ENCODE assay signal across 8 cellular contexts in genomic region chr17:2392252-2393183, GRCh38. TPM values are rescaled to one million over a fixed set of nuclear protein-coding genes. Genes with fewer than 3 reads are reported as not detected.
DNase-seq lines count a peak whose midpoint lies in the region; ATAC-seq and TF ChIP-seq lines count a peak whose summit lies in the region.

No MANE protein-coding gene starts in this region.

- no peaks in the 10 kb centered on the region for H3K9me3 ChIP-seq in neural cell (ENCODE audit: low read length)

- TF ChIP-seq CTCF in GM23338 (conservative IDR thresholded peaks at IDR 0.05; ENCODE audit: low read depth in 2 of 2) (no peak), LNCaP clone FGC (IDR thresholded peaks at IDR 0.05; ENCODE audit: control insufficient read depth, extremely low read depth, insufficient read depth) (no peak), neural cell (IDR thresholded peaks at IDR 0.05; ENCODE audit: poor library complexity, severe bottlenecking) (no peak)

- H3K27ac ChIP-seq in GM23338 (ENCODE audit: low read depth) (peak overlapping the region; percentile 69; the same call in 1 of the 2 replicates), neural cell (ENCODE audit: low read length) (peak overlapping the region; percentile 98)

- H3K4me3 ChIP-seq in GM23338: peak overlapping the region; percentile 85
- peak overlapping the region; percentile 71 for H3K4me3 ChIP-seq in LNCaP clone FGC (ENCODE audit: low read depth, low read length)
- H3K4me3 ChIP-seq in neural cell (ENCODE audit: low read length): peak overlapping the region; percentile 91

- no peaks in the 10 kb centered on the region for H3K9me2 ChIP-seq in GM23338 (ENCODE audit: insufficient read depth)
- H3K9me2 ChIP-seq in neural cell (ENCODE audit: insufficient read depth, low read length): no peaks in the 10 kb centered on the region

- peak overlapping the region; percentile 87 for H3K27ac Mint-ChIP-seq in GM23338

- H4K20me1 ChIP-seq in GM23338 (replicated peaks; ENCODE audit: insufficient read depth): no peaks in the 10 kb centered on the region; the same call in 1 of the 2 replicates
- peaks cover 30% of the 10 kb centered on the region for H4K20me1 ChIP-seq in neural cell (ENCODE audit: insufficient read depth)

- peaks cover 31% of the 10 kb centered on the region for H3K27me3 Mint-ChIP-seq in GM23338 (ENCODE audit: insufficient read depth, low read depth, poor library complexity)

- H2AFZ ChIP-seq in GM23338 (0 out of 2 replicates have a peak overlapping the region, but pooled peaks have one; percentile 63), neural cell (ENCODE audit: low read depth, low read length) (no peak overlapping the region)

- H3K4me1 Mint-ChIP-seq in GM23338: peaks cover 55% of the 10 kb centered on the region

- H3K36me3 Mint-ChIP-seq in GM23338 (ENCODE audit: low read depth): peaks cover 15% of the 10 kb centered on the region; the same call in 2 of the 3 replicates

- TF ChIP-seq EP300 in neural cell (conservative IDR thresholded peaks at IDR 0.05; ENCODE audit: poor library complexity, severe bottlenecking): no peak

- H3K27me3 ChIP-seq in GM23338 (ENCODE audit: insufficient read depth) (no peaks in the 10 kb centered on the region), neural cell (ENCODE audit: insufficient read depth, low read depth, low read length) (no peaks in the 10 kb centered on the region)

- TF ChIP-seq RAD21 in neural cell (conservative IDR thresholded peaks at IDR 0.05): peak; percentile 40

- H3K79me2 ChIP-seq in GM23338 (replicated peaks; ENCODE audit: insufficient read depth) (peaks cover 41% of the 10 kb centered on the region), neural cell (replicated peaks; ENCODE audit: insufficient read depth, low read length) (peaks cover 56% of the 10 kb centered on the region)

- peak overlapping the region; percentile 84 for H3K4me3 Mint-ChIP-seq in GM23338

- peaks cover 3% of the 10 kb centered on the region; the same call in 1 of the 3 replicates for H3K9me3 Mint-ChIP-seq in GM23338

- H3F3A ChIP-seq in GM23338 (replicated peaks; ENCODE audit: low read depth) (peaks cover 10% of the 10 kb centered on the region), neural cell (ENCODE audit: insufficient read depth, low read length, poor library complexity, severe bottlenecking) (peaks cover 7% of the 10 kb centered on the region)

- H3K36me3 ChIP-seq in GM23338 (ENCODE audit: insufficient read depth) (no peaks in the 10 kb centered on the region), neural cell (ENCODE audit: insufficient read depth, low read length) (no peaks in the 10 kb centered on the region)

- peaks cover 20% of the 10 kb centered on the region for H3K4me1 ChIP-seq in GM23338 (ENCODE audit: insufficient read depth)

- H3K4me2 ChIP-seq in GM23338 (peak overlapping the region; percentile 96), neural cell (ENCODE audit: low read length) (peak overlapping the region; percentile 76)

- DNase-seq in EL: peak; percentile 97
- DNase-seq in GM23338 (ENCODE audit: low spot score): peak; percentile 96
- DNase-seq in LNCaP clone FGC (ENCODE audit: low read depth): no peak
- DNase-seq in SHP77 (lab: John Stamatoyannopoulos, UW): peak; percentile 91 to 94
- peak; percentile 99 for DNase-seq in activated effector memory CD4-positive, alpha-beta T cell treated with anti-CD3 and anti-CD28 coated beads, Interleukin-2, amount 50 U/mL, for 16 hours
- DNase-seq in fibroblast of the conjunctiva (ENCODE audit: low read depth): peak; percentile 95
- DNase-seq in stimulated activated naive CD8-positive, alpha-beta T cell treated with anti-CD3 and anti-CD28 coated beads, Interleukin-15, Interleukin-2, amounts not matched to agents 100 U/mL and 50 U/mL, for 24 hours: peak; percentile 99

- peak; percentile 50 for ATAC-seq in GM23338
- peak; percentile 66 for ATAC-seq in stimulated activated naive CD8-positive, alpha-beta T cell treated with anti-CD3 and anti-CD28 coated beads, Interleukin-15, Interleukin-2, amounts not matched to agents 100 U/mL and 50 U/mL, for 24 hours

- peak overlapping the region; percentile 95 for H3K9ac ChIP-seq in neural cell (ENCODE audit: low read length)

TF ChIP-seq in GM23338, 12 proteins besides CTCF, POLR2A, EP300 and RAD21:
- TF ChIP-seq POLR2AphosphoS5 (IDR thresholded peaks at IDR 0.05; ENCODE audit: low read depth): peak; percentile 19; the same call in 1 of the 2 replicates
- TF ChIP-seq ZNF114 (CRISPR knock-in tag; IDR thresholded peaks at IDR 0.05): no peak

TF ChIP-seq in neural cell, 6 proteins besides CTCF, POLR2A, EP300 and RAD21:
- TF ChIP-seq POLR2AphosphoS5 (IDR thresholded peaks at IDR 0.05): peak; percentile 64
- TF ChIP-seq SMC3 (conservative IDR thresholded peaks at IDR 0.05; ENCODE audit: poor library complexity): no peak
- TF ChIP-seq TAF1 (IDR thresholded peaks at IDR 0.05; ENCODE audit: low read depth): no peak
- peak; percentile 89 for TF ChIP-seq MXI1 (conservative IDR thresholded peaks at IDR 0.05; ENCODE audit: poor library complexity, severe bottlenecking)
TF ChIP-seq in neural cell: peak in this region for 2.

RNA-seq across cellular contexts. Expression of gene MNT, which starts 8.3 kb away (rescaled TPM):
- total RNA-seq in GM23338 (2014; rRNA removed; shearing (Covaris generic)): 6.4 and 10.4 TPM in 2 replicates
- polyA plus RNA-seq in GM23338 (2016; fragmentation: Nextera tagmentation; extraction: Ambion mirVana) (5.7 and 6.7 TPM in 2 replicates), neural cell (6.1 and 11.6 TPM in 2 replicates)
- 12.4 and 15.6 TPM in 2 replicates for polyA minus RNA-seq in neural cell

RNA-seq across cellular contexts. Expression of gene SGSM2, which starts 55.2 kb away (rescaled TPM):
- total RNA-seq in GM23338 (2014; rRNA removed; shearing (Covaris generic)): 38.9 and 52.4 TPM in 2 replicates
- 13.7 and 14.3 TPM in 2 replicates for polyA plus RNA-seq in GM23338 (2016; fragmentation: Nextera tagmentation; extraction: Ambion mirVana)
- polyA plus RNA-seq in neural cell: 222 and 281 TPM in 2 replicates
- 131 and 149 TPM in 2 replicates for polyA minus RNA-seq in neural cell

RNA-seq across cellular contexts. Expression of gene TSR1, which starts 56.3 kb away (rescaled TPM):
- total RNA-seq in GM23338 (2014; rRNA removed; shearing (Covaris generic)): 72.7 and 108 TPM in 2 replicates
- polyA plus RNA-seq in GM23338 (2016; fragmentation: Nextera tagmentation; extraction: Ambion mirVana): 31.3 and 36.9 TPM in 2 replicates
- polyA plus RNA-seq in neural cell: 31.8 and 32.5 TPM in 2 replicates
- 34.6 and 41.9 TPM in 2 replicates for polyA minus RNA-seq in neural cell

Comparison
In these comparisons a context has a peak if more than half of its experiments do, and no peak if none do; other contexts are left out.
1. RNA of gene SGSM2, which starts 55.2 kb away (polyA plus RNA-seq): 222 to 281 TPM in neural cell; 13.7 to 14.3 TPM in GM23338; every median in the first group is over 10 times any median in the second.
2. Peak in every context shown above with its lines, with median percentiles within 50 percentile points of each other: H3K4me3 ChIP-seq.